ENCODE assay signal across 35 cellular contexts in genomic region chr19:44653343-44653742, GRCh38. TPM values are rescaled to one million over a fixed set of nuclear protein-coding genes. Genes with fewer than 3 reads are reported as not detected.
"Had no signal": no experiment of that assay in that cellular context is flagged by ENCODE, and none has a peak within 500 bp of the region (broad histone marks: within the 10 kb centered on the region; RNA-seq: fewer than 3 reads in every experiment).

No MANE protein-coding gene starts in this region.

- H3K4me3 Mint-ChIP-seq: activated B cell treated with CpG ODN at 0.5 μM for 24 hours; activated CD8-positive, alpha-beta memory T cell treated with anti-CD3 and anti-CD28 coated beads, Interleukin-2, amount 10 ng/mL, durations not matched to agents 7 days and 5 days; activated CD8-positive, alpha-beta T cell treated with anti-CD3 and anti-CD28 coated beads, Interleukin-2, amount 10 ng/mL, durations not matched to agents 7 days and 5 days; activated naive CD4-positive, alpha-beta T cell treated with anti-CD3 and anti-CD28 coated beads, Interleukin-2, amount 50 U/mL, for 24 hours; activated naive CD8-positive, alpha-beta T cell treated with anti-CD3 and anti-CD28 coated beads, Interleukin-2, amount 50 U/mL, for 24 hours; central memory CD8-positive, alpha-beta T cell; mesothelial cell of epicardium; naive thymus-derived CD4-positive, alpha-beta T cell; T-helper 2 cell treated with Interferon-gamma antibody and Interleukin-4, amounts not matched to agents 5 μg/mL and 100 μg/mL, for 36 hours had no signal

- H3K27ac ChIP-seq: breast epithelium, left ventricle myocardium inferior, ovary, prostate gland, skin epidermis, testis, transverse colon had no signal

- H3K27me3 ChIP-seq: breast epithelium, gastrocnemius medialis, ovary, testis, transverse colon had no signal

- DNase-seq: activated B cell treated with CpG ODN at 0.5 μM for 24 hours; activated CD8-positive, alpha-beta memory T cell treated with anti-CD3 and anti-CD28 coated beads, Interleukin-2, amount 10 ng/mL, durations not matched to agents 7 days and 5 days; activated CD8-positive, alpha-beta T cell treated with anti-CD3 and anti-CD28 coated beads, Interleukin-2, amount 10 ng/mL, durations not matched to agents 7 days and 5 days; activated naive CD8-positive, alpha-beta T cell treated with anti-CD3 and anti-CD28 coated beads, Interleukin-2, amount 50 U/mL, for 24 hours; activated T-cell treated with anti-CD3 and anti-CD28 coated beads, Interleukin-2, amount 50 U/mL, for 48 hours; amygdala; dermis blood vessel endothelial cell; effector CD4-positive, alpha-beta T cell; erythroblast; gastrocnemius medialis; glutamatergic neuron; left ventricle myocardium inferior; naive thymus-derived CD4-positive, alpha-beta T cell; ovary; retina; stimulated activated CD4-positive, alpha-beta T cell treated with anti-CD3 and anti-CD28 coated beads, Interleukin-12 subunit alpha, Interleukin-12 subunit beta, amount 100 ng/mL, for 4 hours; stimulated activated CD4-positive, alpha-beta T cell treated with anti-CD3 and anti-CD28 coated beads, Interleukin-4, amount 100 ng/mL, for 1 hour; stimulated activated naive CD8-positive, alpha-beta T cell treated with anti-CD3 and anti-CD28 coated beads, Interleukin-15, Interleukin-2, amounts not matched to agents 100 U/mL and 50 U/mL, for 24 hours; testis; transverse colon had no signal

- ATAC-seq: activated CD8-positive, alpha-beta memory T cell treated with anti-CD3 and anti-CD28 coated beads, Interleukin-2, amount 10 ng/mL, durations not matched to agents 7 days and 5 days; activated CD8-positive, alpha-beta T cell treated with anti-CD3 and anti-CD28 coated beads, Interleukin-2, amount 10 ng/mL, durations not matched to agents 7 days and 5 days; activated naive CD8-positive, alpha-beta T cell treated with anti-CD3 and anti-CD28 coated beads, Interleukin-2, amount 50 U/mL, for 24 hours; gastrocnemius medialis; naive thymus-derived CD4-positive, alpha-beta T cell; sciatic nerve; stimulated activated naive CD8-positive, alpha-beta T cell treated with anti-CD3 and anti-CD28 coated beads, Interleukin-15, Interleukin-2, amounts not matched to agents 100 U/mL and 50 U/mL, for 24 hours had no signal

- FAIRE-seq: colon, endometrium, islet of Langerhans had no signal

- H3K27me3 Mint-ChIP-seq: activated B cell treated with CpG ODN at 0.5 μM for 24 hours; activated CD8-positive, alpha-beta memory T cell treated with anti-CD3 and anti-CD28 coated beads, Interleukin-2, amount 10 ng/mL, durations not matched to agents 7 days and 5 days; activated naive CD4-positive, alpha-beta T cell treated with anti-CD3 and anti-CD28 coated beads, Interleukin-2, amount 50 U/mL, for 24 hours; activated naive CD8-positive, alpha-beta T cell treated with anti-CD3 and anti-CD28 coated beads, Interleukin-2, amount 50 U/mL, for 24 hours; central memory CD8-positive, alpha-beta T cell; naive thymus-derived CD4-positive, alpha-beta T cell had no signal

- H3K36me3 ChIP-seq: breast epithelium, ovary had no signal

- H3K9me3 Mint-ChIP-seq: activated B cell treated with CpG ODN at 0.5 μM for 24 hours; activated naive CD4-positive, alpha-beta T cell treated with anti-CD3 and anti-CD28 coated beads, Interleukin-2, amount 50 U/mL, for 24 hours; activated naive CD8-positive, alpha-beta T cell treated with anti-CD3 and anti-CD28 coated beads, Interleukin-2, amount 50 U/mL, for 24 hours; activated T-helper 2 cell treated with anti-CD3 and anti-CD28 coated beads, Interferon-gamma antibody, Interleukin-2, Interleukin-4, amounts not matched to agents 10 μg/mL and 5 μg/mL and 100 μg/mL, durations not matched to agents 14 hours and 24 hours and 36 hours; central memory CD8-positive, alpha-beta T cell; mesothelial cell of epicardium; T-helper 2 cell treated with Interferon-gamma antibody and Interleukin-4, amounts not matched to agents 5 μg/mL and 100 μg/mL, for 36 hours had no signal

- H3K4me1 Mint-ChIP-seq: activated CD8-positive, alpha-beta memory T cell treated with anti-CD3 and anti-CD28 coated beads, Interleukin-2, amount 10 ng/mL, durations not matched to agents 7 days and 5 days; mesothelial cell of epicardium had no signal

- H3K4me1 ChIP-seq: breast epithelium, prostate gland had no signal

- H3K9me3 ChIP-seq: breast epithelium, gastrocnemius medialis, left ventricle myocardium inferior, ovary, prostate gland, testis, transverse colon had no signal

- H3K36me3 Mint-ChIP-seq: activated CD8-positive, alpha-beta memory T cell treated with anti-CD3 and anti-CD28 coated beads, Interleukin-2, amount 10 ng/mL, durations not matched to agents 7 days and 5 days had no signal

- H3K27ac Mint-ChIP-seq: activated CD8-positive, alpha-beta memory T cell treated with anti-CD3 and anti-CD28 coated beads, Interleukin-2, amount 10 ng/mL, durations not matched to agents 7 days and 5 days; activated CD8-positive, alpha-beta T cell treated with anti-CD3 and anti-CD28 coated beads, Interleukin-2, amount 10 ng/mL, durations not matched to agents 7 days and 5 days; activated naive CD4-positive, alpha-beta T cell treated with anti-CD3 and anti-CD28 coated beads, Interleukin-2, amount 50 U/mL, for 24 hours; activated naive CD8-positive, alpha-beta T cell treated with anti-CD3 and anti-CD28 coated beads, Interleukin-2, amount 50 U/mL, for 24 hours; activated T-helper 2 cell treated with anti-CD3 and anti-CD28 coated beads, Interferon-gamma antibody, Interleukin-2, Interleukin-4, amounts not matched to agents 10 μg/mL and 5 μg/mL and 100 μg/mL, durations not matched to agents 14 hours and 24 hours and 36 hours; mesothelial cell of epicardium; naive thymus-derived CD4-positive, alpha-beta T cell; T-helper 2 cell treated with Interferon-gamma antibody and Interleukin-4, amounts not matched to agents 5 μg/mL and 100 μg/mL, for 36 hours had no signal

- H3K4me3 ChIP-seq: breast epithelium, gastrocnemius medialis, left ventricle myocardium inferior, ovary, prostate gland, skin epidermis, testis, transverse colon had no signal

RNA-seq across cellular contexts. Expression of gene PVR, which starts 9.6 kb away (rescaled TPM):
- total RNA-seq: activated B cell treated with CpG ODN at 0.5 μM for 24 hours had no signal

RNA-seq across cellular contexts. Expression of gene CEACAM19, which starts 17.9 kb away (rescaled TPM):
- total RNA-seq: activated B cell treated with CpG ODN at 0.5 μM for 24 hours had no signal
- polyA plus RNA-seq: naive thymus-derived CD4-positive, alpha-beta T cell had no signal

RNA-seq across cellular contexts. Expression of gene IGSF23, which starts 40.0 kb away (rescaled TPM):
- total RNA-seq: activated B cell treated with CpG ODN at 0.5 μM for 24 hours; activated CD8-positive, alpha-beta memory T cell treated with anti-CD3 and anti-CD28 coated beads, Interleukin-2, amount 10 ng/mL, durations not matched to agents 7 days and 5 days; activated CD8-positive, alpha-beta T cell treated with anti-CD3 and anti-CD28 coated beads, Interleukin-2, amount 10 ng/mL, durations not matched to agents 7 days and 5 days; activated T-helper 2 cell treated with anti-CD3 and anti-CD28 coated beads, Interferon-gamma antibody, Interleukin-2, Interleukin-4, amounts not matched to agents 10 μg/mL and 5 μg/mL and 100 μg/mL, durations not matched to agents 14 hours and 24 hours and 36 hours; breast epithelium; dermis blood vessel endothelial cell; gastrocnemius medialis; left ventricle myocardium inferior; lung microvascular endothelial cell; mesothelial cell of epicardium; naive thymus-derived CD4-positive, alpha-beta T cell; prostate gland; sciatic nerve; transverse colon; urinary bladder had no signal
- polyA plus RNA-seq: naive thymus-derived CD4-positive, alpha-beta T cell; neural cell; ovary; urinary bladder had no signal

RNA-seq across cellular contexts. Expression of gene CEACAM16, which starts 45.6 kb away (rescaled TPM):
- total RNA-seq: activated B cell treated with CpG ODN at 0.5 μM for 24 hours; activated CD8-positive, alpha-beta memory T cell treated with anti-CD3 and anti-CD28 coated beads, Interleukin-2, amount 10 ng/mL, durations not matched to agents 7 days and 5 days; activated CD8-positive, alpha-beta T cell treated with anti-CD3 and anti-CD28 coated beads, Interleukin-2, amount 10 ng/mL, durations not matched to agents 7 days and 5 days; activated T-helper 2 cell treated with anti-CD3 and anti-CD28 coated beads, Interferon-gamma antibody, Interleukin-2, Interleukin-4, amounts not matched to agents 10 μg/mL and 5 μg/mL and 100 μg/mL, durations not matched to agents 14 hours and 24 hours and 36 hours; breast epithelium; gastrocnemius medialis; left ventricle myocardium inferior; mesothelial cell of epicardium; naive thymus-derived CD4-positive, alpha-beta T cell; ovary; prostate gland; sciatic nerve; transverse colon; urinary bladder had no signal
- polyA plus RNA-seq: naive thymus-derived CD4-positive, alpha-beta T cell; neural cell; ovary; urinary bladder had no signal
